23 cellular contexts compared by ENCODE assay signal in the genomic region with DNA sequence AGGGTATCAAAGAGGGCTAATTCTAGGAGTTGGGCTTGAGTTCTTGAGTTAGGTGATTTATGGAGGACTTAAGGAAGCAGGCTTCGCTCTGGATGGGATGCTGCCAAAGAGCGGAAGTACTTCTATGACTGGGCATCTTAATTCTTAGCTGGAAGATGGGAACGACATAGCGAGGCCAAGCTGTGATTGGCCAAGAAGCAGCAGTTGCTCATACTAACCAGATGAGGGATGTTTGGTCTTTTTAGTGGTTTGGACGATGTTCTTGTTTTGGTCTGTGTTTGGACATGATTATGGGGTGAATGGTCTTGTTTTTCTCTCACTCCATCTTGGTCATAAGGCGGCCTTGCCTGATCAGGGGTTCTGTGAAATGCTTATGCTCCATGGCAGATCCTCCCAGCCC. TPM values are rescaled to one million over a fixed set of nuclear protein-coding genes. Genes with fewer than 3 reads are reported as not detected.
"Had no signal": no experiment of that assay in that cellular context is flagged by ENCODE, and none has a peak within 500 bp of the region (broad histone marks: within the 10 kb centered on the region; RNA-seq: fewer than 3 reads in every experiment).

No MANE protein-coding gene starts in this region.

- H3K4me3 Mint-ChIP-seq: nephron progenitor cell; stimulated activated naive B cell treated with anti-CD40 and anti-IgM and Interleukin-4, amounts not matched to agents 10 μg/mL and 1 μg/mL and 100 μg/mL, for 72 hours; stimulated activated naive CD8-positive, alpha-beta T cell treated with anti-CD3 and anti-CD28 coated beads, Interleukin-15, amount 100 ng/mL, for 72 hours had no signal

- H3K27me3 ChIP-seq: hepatocyte, right atrium auricular region, sigmoid colon, transverse colon had no signal

- H3K27ac Mint-ChIP-seq: naive B cell; stimulated activated naive B cell treated with anti-CD40 and anti-IgM and Interleukin-4, amounts not matched to agents 10 μg/mL and 1 μg/mL and 100 μg/mL, for 72 hours had no signal

- DNase-seq: cerebellar nuclear complex; foreskin melanocyte; head of caudate nucleus; left colon; left ventricle myocardium superior; naive B cell; nephron progenitor cell; posterior cingulate gyrus; sigmoid colon; stimulated activated CD4-positive, alpha-beta T cell treated with anti-CD3 and anti-CD28 coated beads, Interleukin-2, amount 100 ng/mL, for 24 hours; stimulated activated CD4-positive, alpha-beta T cell treated with anti-CD3 and anti-CD28 coated beads, Interleukin-4, amount 100 ng/mL, for 4 hours; stimulated activated naive B cell treated with anti-CD40 and anti-IgM and Interleukin-4, amounts not matched to agents 10 μg/mL and 1 μg/mL and 100 μg/mL, for 72 hours; stimulated activated naive CD8-positive, alpha-beta T cell treated with anti-CD3 and anti-CD28 coated beads, Interleukin-15, amount 100 ng/mL, for 72 hours; substantia nigra; transverse colon had no signal

- H3K9me3 ChIP-seq: right atrium auricular region, sigmoid colon, thoracic aorta, transverse colon had no signal

- H3K4me1 ChIP-seq: right atrium auricular region, transverse colon had no signal

- H3K79me2 ChIP-seq: hepatocyte had no signal

- H3K9me3 Mint-ChIP-seq: nephron progenitor cell; stimulated activated naive B cell treated with anti-CD40 and anti-IgM and Interleukin-4, amounts not matched to agents 10 μg/mL and 1 μg/mL and 100 μg/mL, for 72 hours; stimulated activated naive CD8-positive, alpha-beta T cell treated with anti-CD3 and anti-CD28 coated beads, Interleukin-15, amount 100 ng/mL, for 72 hours had no signal

- H3K27ac ChIP-seq: hepatocyte, right atrium auricular region, sigmoid colon, skin epidermis, thoracic aorta, transverse colon had no signal

- H3K27me3 Mint-ChIP-seq: naive B cell; stimulated activated naive B cell treated with anti-CD40 and anti-IgM and Interleukin-4, amounts not matched to agents 10 μg/mL and 1 μg/mL and 100 μg/mL, for 72 hours; stimulated activated naive CD8-positive, alpha-beta T cell treated with anti-CD3 and anti-CD28 coated beads, Interleukin-15, amount 100 ng/mL, for 72 hours had no signal

- H3K4me3 ChIP-seq: hepatocyte, lung, right atrium auricular region, sigmoid colon, skin epidermis, thoracic aorta, transverse colon had no signal

- H2AFZ ChIP-seq: hepatocyte had no signal

- H3K4me1 Mint-ChIP-seq: naive B cell; stimulated activated naive B cell treated with anti-CD40 and anti-IgM and Interleukin-4, amounts not matched to agents 10 μg/mL and 1 μg/mL and 100 μg/mL, for 72 hours; stimulated activated naive CD8-positive, alpha-beta T cell treated with anti-CD3 and anti-CD28 coated beads, Interleukin-15, amount 100 ng/mL, for 72 hours had no signal

- FAIRE-seq: colon had no signal

- H3K4me2 ChIP-seq: hepatocyte had no signal

- H3K36me3 ChIP-seq: right atrium auricular region, sigmoid colon, thoracic aorta, transverse colon had no signal

RNA-seq across cellular contexts. Expression of a gene that starts 34.1 kb away (rescaled TPM):
- total RNA-seq: osteocyte, right atrium auricular region, thoracic aorta, ureter had no signal
